In genomic region chr19:38735257-38735686, GRCh38 we compare ENCODE assay signal across 8 cellular contexts. TPM values are rescaled to one million over a fixed set of nuclear protein-coding genes. Genes with fewer than 3 reads are reported as not detected.
DNase-seq lines count a peak whose midpoint lies in the region; ATAC-seq lines count a peak whose summit lies in the region.

No MANE protein-coding gene starts in this region.

- H3K27ac Mint-ChIP-seq in activated T-helper 1 cell treated with anti-CD3 and anti-CD28 coated beads, Interleukin-12 subunit alpha, Interleukin-12 subunit beta, Interleukin-2, Interleukin-4 antibody, amounts not matched to agents 30 ng/mL and 10 ng/mL and 1 ng/mL, durations not matched to agents 14 hours and 24 hours and 36 hours, result peak overlapping the region; percentile 89
- peak overlapping the region; percentile 87 for H3K27ac Mint-ChIP-seq in stimulated activated naive CD8-positive, alpha-beta T cell treated with anti-CD3 and anti-CD28 coated beads, Interleukin-15, Interleukin-2, amounts not matched to agents 100 ng/mL and 50 ng/mL, for 24 hours

- H3K4me3 ChIP-seq in iPS-18a (ENCODE audit: low read length), result peak overlapping the region; percentile 60

- H3K27me3 ChIP-seq in iPS-18a (ENCODE audit: control insufficient read depth, insufficient read depth, low read length), result peaks cover 19% of the 10 kb centered on the region

- H3K4me3 Mint-ChIP-seq in activated T-helper 1 cell treated with anti-CD3 and anti-CD28 coated beads, Interleukin-12 subunit alpha, Interleukin-12 subunit beta, Interleukin-2, Interleukin-4 antibody, amounts not matched to agents 30 ng/mL and 10 ng/mL and 1 ng/mL, durations not matched to agents 14 hours and 24 hours and 36 hours, result peak overlapping the region; percentile 67
- peak overlapping the region; percentile 60 for H3K4me3 Mint-ChIP-seq in stimulated activated naive CD8-positive, alpha-beta T cell treated with anti-CD3 and anti-CD28 coated beads, Interleukin-15, Interleukin-2, amounts not matched to agents 100 ng/mL and 50 ng/mL, for 24 hours

- no peaks in the 10 kb centered on the region for H3K9me3 Mint-ChIP-seq in activated T-helper 1 cell treated with anti-CD3 and anti-CD28 coated beads, Interleukin-12 subunit alpha, Interleukin-12 subunit beta, Interleukin-2, Interleukin-4 antibody, amounts not matched to agents 30 ng/mL and 10 ng/mL and 1 ng/mL, durations not matched to agents 14 hours and 24 hours and 36 hours
- H3K9me3 Mint-ChIP-seq in stimulated activated naive CD8-positive, alpha-beta T cell treated with anti-CD3 and anti-CD28 coated beads, Interleukin-15, Interleukin-2, amounts not matched to agents 100 ng/mL and 50 ng/mL, for 24 hours, result no peaks in the 10 kb centered on the region

- peaks cover 45% of the 10 kb centered on the region for H3K4me1 Mint-ChIP-seq in activated T-helper 1 cell treated with anti-CD3 and anti-CD28 coated beads, Interleukin-12 subunit alpha, Interleukin-12 subunit beta, Interleukin-2, Interleukin-4 antibody, amounts not matched to agents 30 ng/mL and 10 ng/mL and 1 ng/mL, durations not matched to agents 14 hours and 24 hours and 36 hours (ENCODE audit: low read depth)
- peaks cover 48% of the 10 kb centered on the region for H3K4me1 Mint-ChIP-seq in stimulated activated naive CD8-positive, alpha-beta T cell treated with anti-CD3 and anti-CD28 coated beads, Interleukin-15, Interleukin-2, amounts not matched to agents 100 ng/mL and 50 ng/mL, for 24 hours (ENCODE audit: low read depth)

- peaks cover 8% of the 10 kb centered on the region for H3K27me3 Mint-ChIP-seq in activated T-helper 1 cell treated with anti-CD3 and anti-CD28 coated beads, Interleukin-12 subunit alpha, Interleukin-12 subunit beta, Interleukin-2, Interleukin-4 antibody, amounts not matched to agents 30 ng/mL and 10 ng/mL and 1 ng/mL, durations not matched to agents 14 hours and 24 hours and 36 hours (ENCODE audit: insufficient read depth)
- peaks cover 6% of the 10 kb centered on the region for H3K27me3 Mint-ChIP-seq in stimulated activated naive CD8-positive, alpha-beta T cell treated with anti-CD3 and anti-CD28 coated beads, Interleukin-15, Interleukin-2, amounts not matched to agents 100 ng/mL and 50 ng/mL, for 24 hours

- DNase-seq in 8988T, result peak; percentile 84
- peak; percentile 77 for DNase-seq in HuH-7 (ENCODE audit: low spot score)
- no peak for DNase-seq in activated T-helper 1 cell treated with anti-CD3 and anti-CD28 coated beads, Interleukin-12 subunit alpha, Interleukin-12 subunit beta, Interleukin-2, Interleukin-4 antibody, amounts not matched to agents 30 ng/mL and 10 ng/mL and 1 ng/mL, durations not matched to agents 14 hours and 24 hours and 36 hours (ENCODE audit: low spot score)
- DNase-seq in NCI-H1694 treated with DMSO at 0.1 percent for 48 hours (lab: John Stamatoyannopoulos, UW), result no peak
- no peak for DNase-seq in amniotic stem cell (lab: John Stamatoyannopoulos, UW)

- peaks cover 3% of the 10 kb centered on the region for H3K4me1 ChIP-seq in iPS-18a (ENCODE audit: control insufficient read depth, low read depth, low read length)

- H3K36me3 Mint-ChIP-seq in activated T-helper 1 cell treated with anti-CD3 and anti-CD28 coated beads, Interleukin-12 subunit alpha, Interleukin-12 subunit beta, Interleukin-2, Interleukin-4 antibody, amounts not matched to agents 30 ng/mL and 10 ng/mL and 1 ng/mL, durations not matched to agents 14 hours and 24 hours and 36 hours (ENCODE audit: low read depth), result peaks cover 16% of the 10 kb centered on the region
- peaks cover under 1% of the 10 kb centered on the region for H3K36me3 Mint-ChIP-seq in stimulated activated naive CD8-positive, alpha-beta T cell treated with anti-CD3 and anti-CD28 coated beads, Interleukin-15, Interleukin-2, amounts not matched to agents 100 ng/mL and 50 ng/mL, for 24 hours (ENCODE audit: low read depth)

- no peak for ATAC-seq in HG03025 (IDR thresholded peaks at IDR 0.05; ENCODE audit: low FRiP score, unreplicated experiment)

- no peaks in the 10 kb centered on the region for H3K9me3 ChIP-seq in iPS-18a (ENCODE audit: control insufficient read depth, low read depth, low read length)

- H3K27ac ChIP-seq in iPS-18a (ENCODE audit: low read length), result no peak overlapping the region

- H3K9ac ChIP-seq in iPS-18a (ENCODE audit: low read length), result peak overlapping the region; percentile 48

- intact Hi-C loops in activated T-helper 1 cell treated with anti-CD3 and anti-CD28 coated beads, Interleukin-12 subunit alpha, Interleukin-12 subunit beta, Interleukin-2, Interleukin-4 antibody, amounts not matched to agents 30 ng/mL and 10 ng/mL and 1 ng/mL, durations not matched to agents 14 hours and 24 hours and 36 hours (cut with micrococcal nuclease), result loop anchor here (2.0 kb wide), 1 partner anchor 196 kb away; the partner anchor contains the start of genes MRPS12 and SARS2

- peaks cover 13% of the 10 kb centered on the region for H3K36me3 ChIP-seq in iPS-18a (ENCODE audit: control insufficient read depth, low read depth, low read length)

RNA-seq across cellular contexts. Expression of gene CAPN12, which starts 9.0 kb away (rescaled TPM):
- 1.1 and 2.5 TPM in 2 replicates for total RNA-seq in activated T-helper 1 cell treated with anti-CD3 and anti-CD28 coated beads, Interleukin-12 subunit alpha, Interleukin-12 subunit beta, Interleukin-2, Interleukin-4 antibody, amounts not matched to agents 30 ng/mL and 10 ng/mL and 1 ng/mL, durations not matched to agents 14 hours and 24 hours and 36 hours

RNA-seq across cellular contexts. Expression of gene LGALS7, which starts 38.0 kb away (rescaled TPM):
- not detected in 2 replicates for total RNA-seq in activated T-helper 1 cell treated with anti-CD3 and anti-CD28 coated beads, Interleukin-12 subunit alpha, Interleukin-12 subunit beta, Interleukin-2, Interleukin-4 antibody, amounts not matched to agents 30 ng/mL and 10 ng/mL and 1 ng/mL, durations not matched to agents 14 hours and 24 hours and 36 hours

RNA-seq across cellular contexts. Expression of gene LGALS7B, which starts 53.7 kb away (rescaled TPM):
- not detected in 2 replicates for total RNA-seq in activated T-helper 1 cell treated with anti-CD3 and anti-CD28 coated beads, Interleukin-12 subunit alpha, Interleukin-12 subunit beta, Interleukin-2, Interleukin-4 antibody, amounts not matched to agents 30 ng/mL and 10 ng/mL and 1 ng/mL, durations not matched to agents 14 hours and 24 hours and 36 hours

Comparison
In these comparisons a context has a peak if more than half of its experiments do, and no peak if none do; other contexts are left out.
1. DNase-seq: peak in 8988T (single experiment) and HuH-7 (single experiment); none in activated T-helper 1 cell treated with anti-CD3 and anti-CD28 coated beads, Interleukin-12 subunit alpha, Interleukin-12 subunit beta, Interleukin-2, Interleukin-4 antibody, amounts not matched to agents 30 ng/mL and 10 ng/mL and 1 ng/mL, durations not matched to agents 14 hours and 24 hours and 36 hours (single experiment), NCI-H1694 treated with DMSO at 0.1 percent for 48 hours (single experiment) and amniotic stem cell (single experiment).